ENCODE assay signal across 2 cellular contexts in genomic region chr17:73561066-73561465, GRCh38.
TF ChIP-seq lines count a peak whose summit lies in the region.

No MANE protein-coding gene starts in this region.

TF ChIP-seq in HEK293, 187 proteins besides CTCF, POLR2A, EP300 and RAD21:
- TF ChIP-seq SP3 (tag by site-specific recombination; IDR thresholded peaks at IDR 0.05): no peak
- TF ChIP-seq ZFHX2 (tag by site-specific recombination; conservative IDR thresholded peaks at IDR 0.05): peak; percentile 85
- TF ChIP-seq PRDM6 (tag by site-specific recombination; IDR thresholded peaks at IDR 0.05): no peak
- TF ChIP-seq ZNF777 (tag by site-specific recombination; IDR thresholded peaks at IDR 0.05; ENCODE audit: borderline replicate concordance): no peak
- no peak for TF ChIP-seq ZNF639 (tag by site-specific recombination; IDR thresholded peaks at IDR 0.05)
- peak; percentile 77 for TF ChIP-seq EGR2 (tag by site-specific recombination; IDR thresholded peaks at IDR 0.05; ENCODE audit: low read depth)
- no peak for TF ChIP-seq YY1 (tag by site-specific recombination; IDR thresholded peaks at IDR 0.05)

TF ChIP-seq in H1, 55 proteins besides CTCF, POLR2A, EP300 and RAD21:
- TF ChIP-seq SAP30 (IDR thresholded peaks at IDR 0.05; ENCODE audit: insufficient read depth, insufficient replicate concordance, low read length) (no peak), ATF2 (IDR thresholded peaks at IDR 0.05; ENCODE audit: low read length) (no peak), EGR1 (IDR thresholded peaks at IDR 0.05; ENCODE audit: borderline replicate concordance, low read depth, low read length) (no peak), BRCA1 (IDR thresholded peaks at IDR 0.05; ENCODE audit: low read depth, low read length) (no peak)
